ENCODE assay signal across 9 cellular contexts in the genomic region with DNA sequence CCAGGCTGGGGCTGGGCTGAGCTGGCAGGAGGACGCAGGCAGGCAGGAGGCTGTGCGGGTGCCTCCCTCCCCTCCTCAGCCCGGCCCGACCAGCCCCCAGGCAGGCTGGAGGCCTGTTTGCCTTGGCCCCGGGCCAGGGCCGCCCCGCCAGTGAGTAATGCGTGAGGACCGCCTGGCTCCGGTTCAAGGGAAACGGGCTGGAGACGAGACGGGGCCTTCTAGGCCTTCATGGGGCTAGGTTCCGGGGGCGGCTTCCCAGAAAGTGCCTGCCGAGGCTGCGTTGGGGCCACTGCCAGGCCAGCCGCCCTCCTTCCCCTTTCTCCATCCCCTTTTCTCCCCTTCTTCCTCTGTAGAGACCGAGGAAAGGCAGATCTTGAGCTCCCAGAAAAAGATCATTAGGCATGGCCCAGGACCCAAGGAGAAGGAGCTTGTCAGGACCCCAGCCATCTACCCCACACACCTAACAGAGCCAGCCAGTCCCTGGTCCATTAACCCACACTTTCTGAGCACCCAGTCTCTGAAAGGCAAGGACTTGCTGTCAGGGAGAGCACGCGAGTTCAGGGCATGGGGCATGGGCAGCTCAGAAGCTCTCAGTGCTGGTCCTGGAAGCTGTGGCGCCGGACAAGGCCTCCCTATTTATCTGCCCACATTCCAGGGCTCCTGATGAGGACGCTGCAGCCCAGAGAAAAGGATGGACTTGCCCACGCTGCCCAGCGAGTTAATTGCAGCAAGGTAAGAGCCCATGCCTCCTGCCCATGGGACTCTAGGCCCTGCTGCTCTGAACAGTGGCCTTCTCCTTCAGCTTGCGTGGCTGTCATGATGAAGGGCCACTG. TPM values are rescaled to one million over a fixed set of nuclear protein-coding genes. Genes with fewer than 3 reads are reported as not detected.
DNase-seq lines count a peak whose midpoint lies in the region; ATAC-seq, FAIRE-seq and TF ChIP-seq lines count a peak whose summit lies in the region.
"Had no signal": no experiment of that assay in that cellular context is flagged by ENCODE, and none has a peak within 500 bp of the region (broad histone marks: within the 10 kb centered on the region; RNA-seq: fewer than 3 reads in every experiment).

No MANE protein-coding gene starts in this region.

- no peak overlapping the region for H3K4me3 Mint-ChIP-seq in endodermal cell
- no peak overlapping the region for H3K4me3 Mint-ChIP-seq in GM23338

- H3K9me3 ChIP-seq in endodermal cell (ENCODE audit: control insufficient read depth, low read length): peaks cover 16% of the 10 kb centered on the region
- no peaks in the 10 kb centered on the region for H3K9me3 ChIP-seq in muscle layer of colon (ENCODE audit: low read length)

- H3K9me3 Mint-ChIP-seq in endodermal cell (peaks cover 21% of the 10 kb centered on the region), GM23338 (peaks cover 15% of the 10 kb centered on the region; the same call in 2 of the 3 replicates)

- no peak overlapping the region for H3K4me3 ChIP-seq in endodermal cell (ENCODE audit: low read length)
- peak overlapping the region in 1 of 2 donors; percentile 17 for H3K4me3 ChIP-seq in muscle layer of colon (ENCODE audit: low read depth in 1 of 2, low read length in 2 of 2)
- H3K4me3 ChIP-seq in GM23338: no peak overlapping the region

- H3K36me3 ChIP-seq in endodermal cell (ENCODE audit: control insufficient read depth, insufficient read depth, low read length): no peaks in the 10 kb centered on the region
- H3K36me3 ChIP-seq in muscle layer of colon (ENCODE audit: insufficient read depth, low read length): no peaks in the 10 kb centered on the region
- H3K36me3 ChIP-seq in GM23338 (ENCODE audit: insufficient read depth): no peaks in the 10 kb centered on the region

- H3F3A ChIP-seq in GM23338 (replicated peaks; ENCODE audit: low read depth): no peaks in the 10 kb centered on the region

- H3K9me2 ChIP-seq in GM23338 (ENCODE audit: insufficient read depth): no peaks in the 10 kb centered on the region

- H3K27me3 ChIP-seq in endodermal cell (ENCODE audit: control insufficient read depth, insufficient read depth, low read length, poor library complexity, severe bottlenecking): no peaks in the 10 kb centered on the region
- H3K27me3 ChIP-seq in muscle layer of colon (ENCODE audit: control insufficient read depth in 1 of 2, insufficient read depth in 2 of 2, low read length in 2 of 2): no peaks in the 10 kb centered on the region
- H3K27me3 ChIP-seq in GM23338 (ENCODE audit: insufficient read depth): no peaks in the 10 kb centered on the region

- H3K36me3 Mint-ChIP-seq in endodermal cell (ENCODE audit: low read depth): peaks cover 5% of the 10 kb centered on the region
- peaks cover 6% of the 10 kb centered on the region; the same call in 1 of the 3 replicates for H3K36me3 Mint-ChIP-seq in GM23338 (ENCODE audit: low read depth)

- H4K20me1 ChIP-seq in GM23338 (replicated peaks; ENCODE audit: insufficient read depth): no peaks in the 10 kb centered on the region

- H3K79me2 ChIP-seq in GM23338 (replicated peaks; ENCODE audit: insufficient read depth): no peaks in the 10 kb centered on the region

- DNase-seq in H54 (ENCODE audit: insufficient read length, low spot score): peak; percentile 76
- peak; percentile 67 for DNase-seq in NCI-H510A treated with DMSO at 0.1 percent for 48 hours (lab: John Stamatoyannopoulos, UW)
- peak; percentile 39 for DNase-seq in endodermal cell
- no peak for DNase-seq in GM23338 (ENCODE audit: low spot score)
- DNase-seq in SIG-M5 treated with dmso at 0.1 percent for 504 hours (lab: John Stamatoyannopoulos, UW; ENCODE audit: unreplicated experiment): no peak

- H3K4me2 ChIP-seq in GM23338: no peak overlapping the region

- no peak overlapping the region for H3K9ac ChIP-seq in endodermal cell (ENCODE audit: extremely low read depth, low read length, poor library complexity, severe bottlenecking)
- peak overlapping the region; percentile 45 for H3K9ac ChIP-seq in muscle layer of colon (ENCODE audit: low read length)

- H3K27ac Mint-ChIP-seq in endodermal cell (no peak overlapping the region), GM23338 (no peak overlapping the region)

- H3K27me3 Mint-ChIP-seq in endodermal cell (ENCODE audit: insufficient read depth) (peaks cover 8% of the 10 kb centered on the region), GM23338 (ENCODE audit: insufficient read depth, low read depth, poor library complexity) (peaks cover 2% of the 10 kb centered on the region)

- no peak for TF ChIP-seq POLR2A in H54 (IDR thresholded peaks at IDR 0.05; ENCODE audit: low read depth, low read length)

- ATAC-seq in GM18868 (IDR thresholded peaks at IDR 0.05; ENCODE audit: unreplicated experiment): no peak
- no peak for ATAC-seq in GM19463 (IDR thresholded peaks at IDR 0.05; ENCODE audit: unreplicated experiment)
- ATAC-seq in GM23338: no peak

- H3K27ac ChIP-seq in endodermal cell (ENCODE audit: low read depth, low read length): no peak overlapping the region
- H3K27ac ChIP-seq in muscle layer of colon (ENCODE audit: low read depth, low read length): peak overlapping the region; percentile 45
- no peak overlapping the region for H3K27ac ChIP-seq in GM23338 (ENCODE audit: low read depth)

- no peak for FAIRE-seq in H54 (lab: Jason Lieb, UNC)
- FAIRE-seq: keratinocyte had no signal

- H2AFZ ChIP-seq in GM23338: no peak overlapping the region

- no peaks in the 10 kb centered on the region for H3K4me1 Mint-ChIP-seq in endodermal cell
- H3K4me1 Mint-ChIP-seq in GM23338: no peaks in the 10 kb centered on the region; the same call in 1 of the 3 replicates

- WGBS in endodermal cell (ENCODE audit: insufficient coverage in 1 of 2, insufficient read length in 1 of 2), 2 experiments: 92 to 96% methylated on average over 17 to 27 of the region's 27 CpGs

- TF ChIP-seq CTCF in endodermal cell (conservative IDR thresholded peaks at IDR 0.05) (no peak), GM23338 (conservative IDR thresholded peaks at IDR 0.05; ENCODE audit: low read depth in 2 of 2) (no peak)

- H3K4me1 ChIP-seq in endodermal cell (ENCODE audit: control insufficient read depth, insufficient read depth, low read length) (no peaks in the 10 kb centered on the region), muscle layer of colon (ENCODE audit: insufficient read depth, low read length) (peaks cover 14% of the 10 kb centered on the region), GM23338 (ENCODE audit: insufficient read depth) (no peaks in the 10 kb centered on the region)

TF ChIP-seq in GM23338, 12 proteins besides CTCF, POLR2A, EP300 and RAD21 (continues in another document):
- TF ChIP-seq POLR2AphosphoS5 (IDR thresholded peaks at IDR 0.05; ENCODE audit: low read depth) (no peak), ZNF114 (CRISPR knock-in tag; IDR thresholded peaks at IDR 0.05) (no peak), REST (IDR thresholded peaks at IDR 0.05; ENCODE audit: unreplicated experiment) (no peak), JUNB (IDR thresholded peaks at IDR 0.05; ENCODE audit: unreplicated experiment) (no peak)
- TF ChIP-seq, protein P1, sequence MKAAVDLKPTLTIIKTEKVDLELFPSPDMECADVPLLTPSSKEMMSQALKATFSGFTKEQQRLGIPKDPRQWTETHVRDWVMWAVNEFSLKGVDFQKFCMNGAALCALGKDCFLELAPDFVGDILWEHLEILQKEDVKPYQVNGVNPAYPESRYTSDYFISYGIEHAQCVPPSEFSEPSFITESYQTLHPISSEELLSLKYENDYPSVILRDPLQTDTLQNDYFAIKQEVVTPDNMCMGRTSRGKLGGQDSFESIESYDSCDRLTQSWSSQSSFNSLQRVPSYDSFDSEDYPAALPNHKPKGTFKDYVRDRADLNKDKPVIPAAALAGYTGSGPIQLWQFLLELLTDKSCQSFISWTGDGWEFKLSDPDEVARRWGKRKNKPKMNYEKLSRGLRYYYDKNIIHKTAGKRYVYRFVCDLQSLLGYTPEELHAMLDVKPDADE (IDR thresholded peaks at IDR 0.05): no peak

RNA-seq across cellular contexts. Expression of gene SMAD7, which starts 48.5 kb away (rescaled TPM):
- total RNA-seq in endodermal cell: 10 to 100 TPM; 52.4 to 67.4 TPM
- 16.5 TPM for polyA plus RNA-seq in endodermal cell (2013, experiment 1 of 2)
- 16.2 TPM for polyA plus RNA-seq in endodermal cell (2013, experiment 2 of 2)
- 28.8 and 29.8 TPM in 2 replicates for total RNA-seq in GM23338 (2014; rRNA removed; shearing (Covaris generic))
- polyA plus RNA-seq in GM23338 (2016; fragmentation: Nextera tagmentation; extraction: Ambion mirVana): 11.8 and 12.0 TPM in 2 replicates

Comparison
In these comparisons a context has a peak if more than half of its experiments do, and no peak if none do; other contexts are left out.
1. DNase-seq: peak in H54 (single experiment), NCI-H510A treated with DMSO at 0.1 percent for 48 hours (single experiment) and endodermal cell (single experiment); none in GM23338 (single experiment) and SIG-M5 treated with dmso at 0.1 percent for 504 hours (single experiment).